ENCODE assay signal across 16 cellular contexts in the genomic region with DNA sequence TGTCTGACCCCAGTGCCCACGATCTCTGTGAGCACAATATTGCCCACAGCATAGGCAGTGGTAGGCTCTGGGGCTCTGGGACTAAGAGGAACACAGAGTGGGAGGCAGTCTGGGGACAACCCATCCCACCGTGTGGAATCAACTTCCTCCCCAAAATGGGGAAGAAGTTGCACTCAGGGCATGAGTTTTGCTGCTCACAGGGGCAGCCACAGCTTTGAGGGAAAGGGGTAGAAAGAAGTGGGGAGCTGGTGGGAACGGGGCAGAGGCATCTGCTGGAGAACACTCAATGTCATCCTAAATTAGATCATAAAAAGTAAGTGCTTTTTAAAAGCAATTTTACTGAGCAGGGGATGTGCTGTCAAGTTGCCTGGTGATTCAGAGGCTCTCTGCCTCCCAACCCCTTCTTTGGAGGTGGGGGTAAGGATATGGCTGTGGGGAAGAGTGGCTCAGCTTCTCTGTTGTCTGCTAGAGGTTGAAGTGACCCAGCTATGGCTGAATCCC.
DNase-seq lines count a peak whose midpoint lies in the region; ATAC-seq and TF ChIP-seq lines count a peak whose summit lies in the region.
"Had no signal": no experiment of that assay in that cellular context is flagged by ENCODE, and none has a peak within 500 bp of the region (broad histone marks: within the 10 kb centered on the region; RNA-seq: fewer than 3 reads in every experiment).

No MANE protein-coding gene starts in this region.

- no peaks in the 10 kb centered on the region for H3K36me3 ChIP-seq in MG63
- H3K36me3 ChIP-seq in uterus = no peaks in the 10 kb centered on the region
- H3K36me3 ChIP-seq: BE2C had no signal

- peak; percentile 54 for DNase-seq in CD1c-positive myeloid dendritic cell (ENCODE audit: extremely low spot score)
- DNase-seq in MG63 = peak; percentile 4
- peak; percentile 11 for DNase-seq in left lobe of liver (ENCODE audit: low spot score)
- DNase-seq in uterus = peak; percentile 41 to 70
- DNase-seq in NOMO-1 treated with dmso at 0.1 percent for 144 hours (lab: John Stamatoyannopoulos, UW; ENCODE audit: unreplicated experiment) = no peak
- no peak for DNase-seq in NCI-H526 treated with DMSO at 0.1 percent for 48 hours (lab: John Stamatoyannopoulos, UW)
- DNase-seq: BE2C; CD8-positive, alpha-beta T cell; COR-L47; DMS153; DMS79 treated with DMSO at 0.1 percent for 48 hours; EL; GM23248 had no signal

- H3K27ac ChIP-seq in uterus = no peak overlapping the region
- H3K27ac ChIP-seq: A549, C4-2B, GM23248 had no signal

- peaks cover 0 to 5% of the 10 kb centered on the region in 2 donors for H3K4me1 ChIP-seq in uterus
- H3K4me1 ChIP-seq: A549 had no signal

- TF ChIP-seq POLR2A in uterus (IDR thresholded peaks at IDR 0.05) = no peak

- no peaks in the 10 kb centered on the region for H3K9me3 ChIP-seq in MG63
- H3K9me3 ChIP-seq in uterus = no peaks in the 10 kb centered on the region
- H3K9me3 ChIP-seq: A549, BE2C had no signal

- ATAC-seq in left lobe of liver = no peak
- ATAC-seq: A549; CD8-positive, alpha-beta T cell; HCT116 had no signal

- H3K27me3 ChIP-seq in MG63 (no peaks in the 10 kb centered on the region), uterus (no peaks in the 10 kb centered on the region)
- H3K27me3 ChIP-seq: BE2C had no signal

- no peak for TF ChIP-seq CTCF in uterus (IDR thresholded peaks at IDR 0.05)

- H3K4me3 ChIP-seq in MG63 (no peak overlapping the region), uterus (no peak overlapping the region)
- H3K4me3 ChIP-seq: A549, GM23248 had no signal

- intact Hi-C loops in uterus (cut with DNase I; ENCODE audit: low total_unique reads) = no loop called here

Comparison
In these comparisons a context has a peak if more than half of its experiments do, and no peak if none do; other contexts are left out.
1. DNase-seq: peak in CD1c-positive myeloid dendritic cell (single experiment), MG63 (single experiment), left lobe of liver (single experiment) and uterus (2 of 2); none in NOMO-1 treated with dmso at 0.1 percent for 144 hours (single experiment) and NCI-H526 treated with DMSO at 0.1 percent for 48 hours (single experiment).